In genomic region chr4:6020633-6021032, GRCh38 we compare ENCODE assay signal across 12 cellular contexts.
A peak's percentile ranks its signal among the peaks of the same experiment; 100 is the strongest.
DNase-seq lines count a peak whose midpoint lies in the region; ATAC-seq and TF ChIP-seq lines count a peak whose summit lies in the region.
"Had no signal": no experiment of that assay in that cellular context is flagged by ENCODE, and none has a peak within 500 bp of the region (broad histone marks: within the 10 kb centered on the region; RNA-seq: fewer than 3 reads in every experiment).

No MANE protein-coding gene starts in this region.

- peaks cover 20% of the 10 kb centered on the region for H3K4me1 Mint-ChIP-seq in stimulated activated effector memory CD8-positive, alpha-beta T cell treated with anti-CD3 and anti-CD28 coated beads, Interleukin-12 subunit alpha, Interleukin-12 subunit beta, amount 100 ng/mL, for 72 hours

- ATAC-seq in stimulated activated effector memory CD8-positive, alpha-beta T cell treated with anti-CD3 and anti-CD28 coated beads, Interleukin-12 subunit alpha, Interleukin-12 subunit beta, amount 100 ng/mL, for 72 hours: no peak
- ATAC-seq in HG03354 (IDR thresholded peaks at IDR 0.05; ENCODE audit: poor library complexity, severe bottlenecking, unreplicated experiment): no peak

- TF ChIP-seq CTCF in foreskin fibroblast (IDR thresholded peaks at IDR 0.05; ENCODE audit: low read depth, low read length): no peak

- no peak overlapping the region for H3K4me3 Mint-ChIP-seq in stimulated activated effector memory CD8-positive, alpha-beta T cell treated with anti-CD3 and anti-CD28 coated beads, Interleukin-12 subunit alpha, Interleukin-12 subunit beta, amount 100 ng/mL, for 72 hours
- H3K4me3 Mint-ChIP-seq: CD4-positive, alpha-beta memory T cell had no signal

- DNase-seq in DMS79 treated with DMSO at 0.1 percent for 48 hours (lab: John Stamatoyannopoulos, UW) (peak; percentile 72), NCI-H69 (lab: John Stamatoyannopoulos, UW) (peak; percentile 29), left kidney (ENCODE audit: low read depth, low spot score) (peak; percentile 21), Kasumi-1 (lab: John Stamatoyannopoulos, UW) (no peak), foreskin fibroblast (no peak)
- DNase-seq in stimulated activated effector memory CD8-positive, alpha-beta T cell treated with anti-CD3 and anti-CD28 coated beads, Interleukin-12 subunit alpha, Interleukin-12 subunit beta, amount 100 ng/mL, for 72 hours (ENCODE audit: low spot score in 2 of 2): no peak
- DNase-seq: BE2C; CD4-positive, alpha-beta memory T cell; GM23248; IMR-90 had no signal

- no peak overlapping the region for H3K4me3 ChIP-seq in foreskin fibroblast (ENCODE audit: low read depth in 1 of 2, low read length in 2 of 2)
- H3K4me3 ChIP-seq: A549, GM23248 had no signal

- no peaks in the 10 kb centered on the region for H3K36me3 Mint-ChIP-seq in stimulated activated effector memory CD8-positive, alpha-beta T cell treated with anti-CD3 and anti-CD28 coated beads, Interleukin-12 subunit alpha, Interleukin-12 subunit beta, amount 100 ng/mL, for 72 hours
- H3K36me3 Mint-ChIP-seq: CD4-positive, alpha-beta memory T cell had no signal

- no peaks in the 10 kb centered on the region for H3K9me3 Mint-ChIP-seq in stimulated activated effector memory CD8-positive, alpha-beta T cell treated with anti-CD3 and anti-CD28 coated beads, Interleukin-12 subunit alpha, Interleukin-12 subunit beta, amount 100 ng/mL, for 72 hours

- H3K27ac Mint-ChIP-seq in stimulated activated effector memory CD8-positive, alpha-beta T cell treated with anti-CD3 and anti-CD28 coated beads, Interleukin-12 subunit alpha, Interleukin-12 subunit beta, amount 100 ng/mL, for 72 hours: peak overlapping the region; percentile 18
- H3K27ac Mint-ChIP-seq: CD4-positive, alpha-beta memory T cell had no signal

Comparison
In these comparisons a context has a peak if more than half of its experiments do, and no peak if none do; other contexts are left out.
1. DNase-seq: peak in DMS79 treated with DMSO at 0.1 percent for 48 hours (single experiment), NCI-H69 (single experiment) and left kidney (single experiment); none in stimulated activated effector memory CD8-positive, alpha-beta T cell treated with anti-CD3 and anti-CD28 coated beads, Interleukin-12 subunit alpha, Interleukin-12 subunit beta, amount 100 ng/mL, for 72 hours (0 of 2), Kasumi-1 (0 of 2) and foreskin fibroblast (0 of 2).